14 cellular contexts compared by ENCODE assay signal in the genomic region with DNA sequence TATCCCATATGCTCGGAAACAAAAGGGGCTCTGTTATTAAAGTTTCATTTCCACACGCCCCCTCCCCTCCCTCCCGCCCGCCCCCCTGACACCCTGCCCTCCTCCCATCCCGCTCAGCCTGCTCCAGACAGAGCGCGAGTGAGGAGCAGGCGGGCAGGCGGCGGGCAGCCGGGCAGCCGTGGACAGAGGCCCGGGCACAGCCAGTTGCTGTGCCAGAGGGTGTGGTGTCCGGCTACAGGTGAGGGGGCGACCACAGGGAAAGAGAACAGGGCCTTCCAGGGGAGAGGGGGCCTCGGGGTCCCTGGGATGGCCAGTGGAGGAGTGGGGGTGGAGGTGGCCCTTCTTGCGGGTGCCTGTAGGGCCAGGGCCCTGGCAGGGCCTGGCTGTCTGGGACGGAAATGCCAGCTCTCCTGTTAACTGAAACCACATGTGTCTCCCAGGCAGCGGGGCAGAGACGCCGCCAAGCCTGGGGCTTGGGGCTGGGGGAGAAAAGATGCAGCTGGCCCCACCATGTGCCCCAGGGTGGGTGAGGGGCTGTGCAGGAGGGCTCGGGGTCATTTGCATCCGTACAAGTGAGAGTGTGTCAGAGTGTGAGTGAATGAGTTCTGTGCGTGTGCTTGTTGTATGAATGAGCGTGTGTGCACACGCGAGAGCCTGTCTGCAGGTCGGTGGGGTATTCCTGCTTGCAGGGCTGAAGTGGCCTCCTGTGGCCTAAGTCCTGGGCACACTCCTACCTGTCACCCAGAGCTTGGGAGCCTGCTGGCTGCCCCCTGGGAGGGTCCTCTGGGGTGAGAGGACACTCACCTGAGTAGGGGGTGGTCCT. TPM values are rescaled to one million over a fixed set of nuclear protein-coding genes. Genes with fewer than 3 reads are reported as not detected.
DNase-seq lines count a peak whose midpoint lies in the region; ATAC-seq and TF ChIP-seq lines count a peak whose summit lies in the region.
"Had no signal": no experiment of that assay in that cellular context is flagged by ENCODE, and none has a peak within 500 bp of the region (broad histone marks: within the 10 kb centered on the region; RNA-seq: fewer than 3 reads in every experiment).

No MANE protein-coding gene starts in this region.

- H3K4me1 ChIP-seq in trophoblast cell (ENCODE audit: control insufficient read depth in 1 of 2, insufficient read depth in 2 of 2, low read length in 2 of 2), result peaks cover 11 to 18% of the 10 kb centered on the region in 2 experiments
- peaks cover 29% of the 10 kb centered on the region for H3K4me1 ChIP-seq in vagina
- no peaks in the 10 kb centered on the region for H3K4me1 ChIP-seq in CD4-positive, alpha-beta memory T cell (ENCODE audit: insufficient read depth, low read length)

- no peak overlapping the region for H3K18ac ChIP-seq in trophoblast cell (ENCODE audit: low read length)

- H2BK120ac ChIP-seq in trophoblast cell (ENCODE audit: insufficient read depth, low read length, poor library complexity), result no peak overlapping the region

- peak overlapping the region; percentile 34 for H4K91ac ChIP-seq in trophoblast cell (ENCODE audit: low read depth, low read length)

- H4K12ac ChIP-seq in trophoblast cell (ENCODE audit: low read depth, low read length), result no peak overlapping the region

- no peaks in the 10 kb centered on the region for H3K27me3 ChIP-seq in trophoblast cell (ENCODE audit: insufficient read depth, low read length)
- H3K27me3 ChIP-seq in vagina, result no peaks in the 10 kb centered on the region
- H3K27me3 ChIP-seq in CD4-positive, alpha-beta memory T cell (ENCODE audit: insufficient read depth, low read length), result no peaks in the 10 kb centered on the region

- no peak for TF ChIP-seq POLR2A in vagina (IDR thresholded peaks at IDR 0.05)

- no peak overlapping the region for H3K4me3 Mint-ChIP-seq in CD4-positive, alpha-beta memory T cell
- H3K4me3 Mint-ChIP-seq: activated CD8-positive, alpha-beta T cell treated with anti-CD3 and anti-CD28 coated beads for 36 hours had no signal

- no peak overlapping the region for H3K4me2 ChIP-seq in trophoblast cell (ENCODE audit: low read length)

- H3K27ac ChIP-seq in trophoblast cell (ENCODE audit: low read depth, low read length) (no peak overlapping the region), vagina (peak overlapping the region; percentile 6)
- H3K27ac ChIP-seq in CD4-positive, alpha-beta memory T cell (ENCODE audit: low read depth, low read length), result no peak overlapping the region

- no peak overlapping the region for H3K4ac ChIP-seq in trophoblast cell (ENCODE audit: low read depth, low read length)

- H4K8ac ChIP-seq in trophoblast cell (ENCODE audit: low read depth, low read length), result peak overlapping the region; percentile 12

- peak overlapping the region; percentile 27 for H2AK5ac ChIP-seq in trophoblast cell (ENCODE audit: low read length)

- intact Hi-C loops in Right ventricle myocardium superior (cut with DNase I) (no loop called here), cardiac septum (cut with DNase I) (no loop called here), vagina (cut with DNase I) (no loop called here)
- intact Hi-C loops in CD4-positive, alpha-beta memory T cell (cut with micrococcal nuclease), result no loop called here

- H3K79me1 ChIP-seq in trophoblast cell (ENCODE audit: low read length), result peaks cover 20% of the 10 kb centered on the region

- POLR2A ChIA-PET in CD4-positive, alpha-beta memory T cell (lab: Charles Lee; ENCODE audit: partially characterized antibody), result no interaction called here

- CTCF ChIA-PET in CD4-positive, alpha-beta memory T cell (lab: Charles Lee; ENCODE audit: partially characterized antibody), result no interaction called here

- no peak for TF ChIP-seq CTCF in fibroblast of pulmonary artery (IDR thresholded peaks at IDR 0.05; ENCODE audit: low read length, missing control alignments)
- no peak for TF ChIP-seq CTCF in vagina (IDR thresholded peaks at IDR 0.05)

- H3K23ac ChIP-seq in trophoblast cell (ENCODE audit: low read length), result no peak overlapping the region

- no peak overlapping the region for H3K9ac ChIP-seq in trophoblast cell (ENCODE audit: low read length)

- peak overlapping the region; percentile 58 for H3K4me3 ChIP-seq in fibroblast of pulmonary artery (replicated peaks; ENCODE audit: low read depth, low read length)
- H3K4me3 ChIP-seq in trophoblast cell (ENCODE audit: low read depth, low read length), result no peak overlapping the region
- no peak overlapping the region for H3K4me3 ChIP-seq in vagina
- no peak overlapping the region for H3K4me3 ChIP-seq in CD4-positive, alpha-beta memory T cell (ENCODE audit: low read length in 2 of 2)
- H3K4me3 ChIP-seq: A549 had no signal

- H3K27me3 Mint-ChIP-seq in CD4-positive, alpha-beta memory T cell, result peaks cover 5% of the 10 kb centered on the region in 2 donors
- H3K27me3 Mint-ChIP-seq: activated CD8-positive, alpha-beta T cell treated with anti-CD3 and anti-CD28 coated beads for 36 hours had no signal

- no CpG with 5 or more reads among the region's 28 CpGs for whole genome bisulfite sequencing in trophoblast cell (ENCODE audit: extremely low coverage, insufficient coverage, insufficient read length)

- no peak overlapping the region for H3K14ac ChIP-seq in trophoblast cell (ENCODE audit: low read length)

- H3K79me2 ChIP-seq in trophoblast cell (ENCODE audit: control insufficient read depth, insufficient read depth, low read length, poor library complexity), result peaks cover 2% of the 10 kb centered on the region

- H3K9me3 Mint-ChIP-seq in CD4-positive, alpha-beta memory T cell, result no peaks in the 10 kb centered on the region
- H3K9me3 Mint-ChIP-seq: activated CD8-positive, alpha-beta T cell treated with anti-CD3 and anti-CD28 coated beads for 36 hours had no signal

- no peaks in the 10 kb centered on the region for H3K4me1 Mint-ChIP-seq in CD4-positive, alpha-beta memory T cell

- no peaks in the 10 kb centered on the region for H3K9me3 ChIP-seq in trophoblast cell (ENCODE audit: insufficient read depth, low read depth, low read length)
- H3K9me3 ChIP-seq in vagina, result no peaks in the 10 kb centered on the region
- H3K9me3 ChIP-seq in CD4-positive, alpha-beta memory T cell (ENCODE audit: control insufficient read depth in 1 of 2, low read length in 2 of 2), result no peaks in the 10 kb centered on the region
- H3K9me3 ChIP-seq: A549 had no signal

- no peak overlapping the region for H2AFZ ChIP-seq in trophoblast cell (ENCODE audit: insufficient read depth, low read length, poor library complexity)

- DNase-seq in Right ventricle myocardium superior, result no peak
- no peak for DNase-seq in cardiac septum (ENCODE audit: low spot score)
- DNase-seq in fibroblast of pulmonary artery (ENCODE audit: low read depth), result no peak
- no peak for DNase-seq in trophoblast cell
- DNase-seq in vagina (ENCODE audit: extremely low spot score in 2 of 2), result no peak
- DNase-seq in CD4-positive, alpha-beta memory T cell, result no peak
- no peak for DNase-seq in stimulated activated CD4-positive, alpha-beta T cell treated with anti-CD3 and anti-CD28 coated beads, Interleukin-2, amount 100 ng/mL, for 24 hours
- DNase-seq: activated CD8-positive, alpha-beta T cell treated with anti-CD3 and anti-CD28 coated beads for 36 hours; activated gamma-delta T cell treated with Interleukin-2 at 50 U/mL for 16 hours; central memory CD4-positive, alpha-beta T cell; HCEC 1CT had no signal

- ATAC-seq in Right ventricle myocardium superior (ENCODE audit: poor library complexity), result peak; percentile 5
- ATAC-seq in GM21381 (IDR thresholded peaks at IDR 0.05; ENCODE audit: unreplicated experiment), result no peak
- ATAC-seq: activated CD8-positive, alpha-beta T cell treated with anti-CD3 and anti-CD28 coated beads for 36 hours had no signal

- H3K27ac Mint-ChIP-seq in CD4-positive, alpha-beta memory T cell, result no peak overlapping the region
- H3K27ac Mint-ChIP-seq: activated CD8-positive, alpha-beta T cell treated with anti-CD3 and anti-CD28 coated beads for 36 hours had no signal

- H3K36me3 ChIP-seq in trophoblast cell (ENCODE audit: control insufficient read depth in 1 of 2, insufficient read depth in 2 of 2, low read length in 2 of 2), result no peaks in the 10 kb centered on the region
- no peaks in the 10 kb centered on the region for H3K36me3 ChIP-seq in vagina
- H3K36me3 ChIP-seq in CD4-positive, alpha-beta memory T cell (ENCODE audit: insufficient read depth, low read length), result no peaks in the 10 kb centered on the region

- H2BK5ac ChIP-seq in trophoblast cell (ENCODE audit: low read depth, low read length, poor library complexity), result no peak overlapping the region

- no peaks in the 10 kb centered on the region for H3K36me3 Mint-ChIP-seq in CD4-positive, alpha-beta memory T cell

- peak overlapping the region; percentile 29 for H2BK12ac ChIP-seq in trophoblast cell (ENCODE audit: low read length)

RNA-seq across cellular contexts. Expression of a gene that starts 39.3 kb away (rescaled TPM):
- 645 TPM for total RNA-seq in Right ventricle myocardium superior
- 829 TPM for total RNA-seq in cardiac septum
- 52.3 and 58.9 TPM in 2 replicates for polyA plus RNA-seq in trophoblast cell (2013)
- 16.7 TPM for total RNA-seq in vagina
- under 1 TPM in 1 of 2 experiments, not detected in 1; 0.06 TPM for total RNA-seq in CD4-positive, alpha-beta memory T cell
- not detected for polyA plus RNA-seq in CD4-positive, alpha-beta memory T cell

RNA-seq across cellular contexts. Expression of a gene that starts 59.9 kb away (rescaled TPM):
- total RNA-seq in Right ventricle myocardium superior (4.0 TPM), cardiac septum (10.0 TPM), vagina (not detected)
- polyA plus RNA-seq in trophoblast cell (2013), result 9.5 and 10.0 TPM in 2 replicates
- total RNA-seq in CD4-positive, alpha-beta memory T cell, result not detected
- polyA plus RNA-seq in CD4-positive, alpha-beta memory T cell, result not detected
- total RNA-seq: HT-29 had no signal

Comparison
In these comparisons a context has a peak if more than half of its experiments do, and no peak if none do; other contexts are left out.
1. RNA of a gene that starts 39.3 kb away (total RNA-seq): 829 TPM in cardiac septum (single experiment) and 645 TPM in Right ventricle myocardium superior (single experiment); 16.7 TPM in vagina (single experiment) and 0.06 TPM in CD4-positive, alpha-beta memory T cell; every median in the first group is over 10 times any median in the second.